ENCODE assay signal across 9 cellular contexts in genomic region chr19:3098515-3099346, GRCh38. TPM values are rescaled to one million over a fixed set of nuclear protein-coding genes. Genes with fewer than 3 reads are reported as not detected.
DNase-seq lines count a peak whose midpoint lies in the region; ATAC-seq and TF ChIP-seq lines count a peak whose summit lies in the region.
"Had no signal": no experiment of that assay in that cellular context is flagged by ENCODE, and none has a peak within 500 bp of the region (broad histone marks: within the 10 kb centered on the region; RNA-seq: fewer than 3 reads in every experiment).

No MANE protein-coding gene starts in this region.

- no peaks in the 10 kb centered on the region for H3K9me3 Mint-ChIP-seq in activated T-helper 1 cell treated with anti-CD3 and anti-CD28 coated beads, Interleukin-12 subunit alpha, Interleukin-12 subunit beta, Interleukin-2, Interleukin-4 antibody, amounts not matched to agents 30 ng/mL and 10 ng/mL and 1 ng/mL, durations not matched to agents 14 hours and 24 hours and 36 hours

- no peaks in the 10 kb centered on the region for H3K36me3 Mint-ChIP-seq in activated T-helper 1 cell treated with anti-CD3 and anti-CD28 coated beads, Interleukin-12 subunit alpha, Interleukin-12 subunit beta, Interleukin-2, Interleukin-4 antibody, amounts not matched to agents 30 ng/mL and 10 ng/mL and 1 ng/mL, durations not matched to agents 14 hours and 24 hours and 36 hours (ENCODE audit: low read depth)

- no peak overlapping the region for H3K4me3 ChIP-seq in DOHH2 (ENCODE audit: low read length)

- intact Hi-C loops in activated T-helper 1 cell treated with anti-CD3 and anti-CD28 coated beads, Interleukin-12 subunit alpha, Interleukin-12 subunit beta, Interleukin-2, Interleukin-4 antibody, amounts not matched to agents 30 ng/mL and 10 ng/mL and 1 ng/mL, durations not matched to agents 14 hours and 24 hours and 36 hours (cut with micrococcal nuclease) = no loop called here
- intact Hi-C loops in sciatic nerve (cut with DNase I) = no loop called here

- no peaks in the 10 kb centered on the region for H3F3A ChIP-seq in DOHH2 (ENCODE audit: control insufficient read depth, insufficient read depth)

- H3K4me2 ChIP-seq in DOHH2 (ENCODE audit: low read length) = peak overlapping the region; percentile 26

- no peaks in the 10 kb centered on the region for H3K9me2 ChIP-seq in DOHH2 (replicated peaks; ENCODE audit: control insufficient read depth, low read length)

- TF ChIP-seq CTCF in DOHH2 (IDR thresholded peaks at IDR 0.05; ENCODE audit: low read depth, low read length, poor library complexity, severe bottlenecking) (no peak), omental fat pad (IDR thresholded peaks at IDR 0.05) (no peak)

- peaks cover 30% of the 10 kb centered on the region for H3K79me2 ChIP-seq in DOHH2 (ENCODE audit: control insufficient read depth, low read length)

- peaks cover 21% of the 10 kb centered on the region for H3K4me1 Mint-ChIP-seq in activated T-helper 1 cell treated with anti-CD3 and anti-CD28 coated beads, Interleukin-12 subunit alpha, Interleukin-12 subunit beta, Interleukin-2, Interleukin-4 antibody, amounts not matched to agents 30 ng/mL and 10 ng/mL and 1 ng/mL, durations not matched to agents 14 hours and 24 hours and 36 hours (ENCODE audit: low read depth)

- H3K27me3 ChIP-seq in DOHH2 (ENCODE audit: control insufficient read depth, low read length) = peaks cover 4% of the 10 kb centered on the region; the same call in 1 of the 2 replicates

- H3K4me1 ChIP-seq in DOHH2 (ENCODE audit: control insufficient read depth, low read length) = peaks cover 24% of the 10 kb centered on the region

- DNase-seq in activated T-helper 1 cell treated with anti-CD3 and anti-CD28 coated beads, Interleukin-12 subunit alpha, Interleukin-12 subunit beta, Interleukin-2, Interleukin-4 antibody, amounts not matched to agents 30 ng/mL and 10 ng/mL and 1 ng/mL, durations not matched to agents 14 hours and 24 hours and 36 hours (ENCODE audit: low spot score) = peak; percentile 22
- DNase-seq in glomerular visceral epithelial cell (ENCODE audit: extremely low spot score) (peak; percentile 27), sciatic nerve (ENCODE audit: low spot score) (no peak), KG1 (lab: John Stamatoyannopoulos, UW) (no peak), omental fat pad (ENCODE audit: low spot score) (no peak)
- no peak for DNase-seq in stimulated activated CD4-positive, alpha-beta T cell treated with anti-CD3 and anti-CD28 coated beads, Interleukin-4, amount 100 ng/mL, for 1 hour
- DNase-seq: NCI-H524 had no signal

- H3K27me3 Mint-ChIP-seq in activated T-helper 1 cell treated with anti-CD3 and anti-CD28 coated beads, Interleukin-12 subunit alpha, Interleukin-12 subunit beta, Interleukin-2, Interleukin-4 antibody, amounts not matched to agents 30 ng/mL and 10 ng/mL and 1 ng/mL, durations not matched to agents 14 hours and 24 hours and 36 hours (ENCODE audit: insufficient read depth) = peaks cover 39% of the 10 kb centered on the region

- peak; percentile 22 for ATAC-seq in sciatic nerve
- ATAC-seq in omental fat pad (ENCODE audit: low FRiP score) = no peak
- ATAC-seq in GM18511 (IDR thresholded peaks at IDR 0.05; ENCODE audit: unreplicated experiment) = no peak

- no peak overlapping the region for H3K4me3 Mint-ChIP-seq in activated T-helper 1 cell treated with anti-CD3 and anti-CD28 coated beads, Interleukin-12 subunit alpha, Interleukin-12 subunit beta, Interleukin-2, Interleukin-4 antibody, amounts not matched to agents 30 ng/mL and 10 ng/mL and 1 ng/mL, durations not matched to agents 14 hours and 24 hours and 36 hours

- no peak overlapping the region for H3K27ac Mint-ChIP-seq in activated T-helper 1 cell treated with anti-CD3 and anti-CD28 coated beads, Interleukin-12 subunit alpha, Interleukin-12 subunit beta, Interleukin-2, Interleukin-4 antibody, amounts not matched to agents 30 ng/mL and 10 ng/mL and 1 ng/mL, durations not matched to agents 14 hours and 24 hours and 36 hours

- H3K36me3 ChIP-seq in DOHH2 (ENCODE audit: control insufficient read depth, low read length) = no peaks in the 10 kb centered on the region

- no peaks in the 10 kb centered on the region for H4K20me1 ChIP-seq in DOHH2 (ENCODE audit: control insufficient read depth, insufficient read depth, low read depth, low read length)

- H3K27ac ChIP-seq in DOHH2 (ENCODE audit: low read depth, low read length) = no peak overlapping the region

- no peaks in the 10 kb centered on the region for H3K9me3 ChIP-seq in DOHH2 (ENCODE audit: control insufficient read depth, insufficient read depth, low read length)

RNA-seq across cellular contexts. Expression of gene GNA11, which starts 4.6 kb away (rescaled TPM):
- total RNA-seq in activated T-helper 1 cell treated with anti-CD3 and anti-CD28 coated beads, Interleukin-12 subunit alpha, Interleukin-12 subunit beta, Interleukin-2, Interleukin-4 antibody, amounts not matched to agents 30 ng/mL and 10 ng/mL and 1 ng/mL, durations not matched to agents 14 hours and 24 hours and 36 hours = 4.1 and 5.7 TPM in 2 replicates
- total RNA-seq in sciatic nerve (74.0 TPM), omental fat pad (10 to 100 TPM; 36.9 to 58.2 (median 43.5) TPM)

RNA-seq across cellular contexts. Expression of gene TLE5, which starts 36.4 kb away (rescaled TPM):
- 378 and 399 TPM in 2 replicates for total RNA-seq in activated T-helper 1 cell treated with anti-CD3 and anti-CD28 coated beads, Interleukin-12 subunit alpha, Interleukin-12 subunit beta, Interleukin-2, Interleukin-4 antibody, amounts not matched to agents 30 ng/mL and 10 ng/mL and 1 ng/mL, durations not matched to agents 14 hours and 24 hours and 36 hours
- 708 TPM for total RNA-seq in sciatic nerve
- 100 to 1,000 TPM; 226 to 340 (median 261) TPM for total RNA-seq in omental fat pad

RNA-seq across cellular contexts. Expression of gene GNA15, which starts 37.1 kb away (rescaled TPM):
- 103 and 109 TPM in 2 replicates for total RNA-seq in activated T-helper 1 cell treated with anti-CD3 and anti-CD28 coated beads, Interleukin-12 subunit alpha, Interleukin-12 subunit beta, Interleukin-2, Interleukin-4 antibody, amounts not matched to agents 30 ng/mL and 10 ng/mL and 1 ng/mL, durations not matched to agents 14 hours and 24 hours and 36 hours
- total RNA-seq in sciatic nerve (9.5 TPM), omental fat pad (10 to 100 TPM; 10.2 to 33.7 (median 10.8) TPM)

Comparison
In these comparisons a context has a peak if more than half of its experiments do, and no peak if none do; other contexts are left out.
1. DNase-seq: peak in activated T-helper 1 cell treated with anti-CD3 and anti-CD28 coated beads, Interleukin-12 subunit alpha, Interleukin-12 subunit beta, Interleukin-2, Interleukin-4 antibody, amounts not matched to agents 30 ng/mL and 10 ng/mL and 1 ng/mL, durations not matched to agents 14 hours and 24 hours and 36 hours (single experiment) and glomerular visceral epithelial cell (single experiment); none in sciatic nerve (single experiment), KG1 (single experiment), omental fat pad (single experiment) and stimulated activated CD4-positive, alpha-beta T cell treated with anti-CD3 and anti-CD28 coated beads, Interleukin-4, amount 100 ng/mL, for 1 hour (single experiment).